Comparison of ENCODE assay signal across 26 cellular contexts in genomic region chr1:4734791-4735190, GRCh38.
DNase-seq lines count a peak whose midpoint lies in the region; ATAC-seq and TF ChIP-seq lines count a peak whose summit lies in the region.
"Had no signal": no experiment of that assay in that cellular context is flagged by ENCODE, and none has a peak within 500 bp of the region (broad histone marks: within the 10 kb centered on the region; RNA-seq: fewer than 3 reads in every experiment).

No MANE protein-coding gene starts in this region.

- no peak overlapping the region for H4K8ac ChIP-seq in neuronal stem cell (ENCODE audit: low read depth, low read length)

- H3K27me3 ChIP-seq in dorsolateral prefrontal cortex (no peaks in the 10 kb centered on the region), neuronal stem cell (ENCODE audit: control insufficient read depth in 3 of 3, insufficient read depth in 3 of 3, low read depth in 1 of 3, low read length in 3 of 3) (peaks cover 0 to 10% (median 0%) of the 10 kb centered on the region in 3 experiments)

- H4K91ac ChIP-seq in neuronal stem cell (ENCODE audit: low read depth, low read length, poor library complexity), result no peak overlapping the region

- H3K23ac ChIP-seq in neuronal stem cell (ENCODE audit: low read depth, low read length, poor library complexity), result no peak overlapping the region

- H3K9me3 Mint-ChIP-seq in activated T-helper 17 cell treated with anti-CD3 and anti-CD28 coated beads, Interleukin-2, amount 50 U/mL, for 72 hours, result peaks cover 5% of the 10 kb centered on the region
- H3K9me3 Mint-ChIP-seq: CD8-positive, alpha-beta T cell had no signal

- peak overlapping the region; percentile 52 for H3K18ac ChIP-seq in neuronal stem cell (ENCODE audit: low read length)

- WGBS in neuronal stem cell (ENCODE audit: extremely low coverage in 2 of 2, insufficient read length in 2 of 2, insufficient replicate concordance in 1 of 2), 2 donors, result no CpG with 5 or more reads among the region's 22 CpGs

- no peak overlapping the region for H2BK120ac ChIP-seq in neuronal stem cell (ENCODE audit: low read depth, low read length)

- peaks cover 0 to 10% of the 10 kb centered on the region in 2 donors for H3K4me1 ChIP-seq in neuronal stem cell (ENCODE audit: control insufficient read depth in 2 of 2, insufficient read depth in 1 of 2, low read depth in 1 of 2, low read length in 2 of 2)
- H3K4me1 ChIP-seq: Caco-2 had no signal

- no peak for TF ChIP-seq CTCF in dorsolateral prefrontal cortex (IDR thresholded peaks at IDR 0.05 in 54 of 56, conservative IDR thresholded peaks at IDR 0.05 in 2 of 56; ENCODE audit: low read depth in 1 of 56, partially characterized antibody in 56 of 56)

- H3K4me1 Mint-ChIP-seq in activated T-helper 17 cell treated with anti-CD3 and anti-CD28 coated beads, Interleukin-2, amount 50 U/mL, for 72 hours, result no peaks in the 10 kb centered on the region

- H2BK12ac ChIP-seq in neuronal stem cell (ENCODE audit: low read length), result no peak overlapping the region

- H3K27ac ChIP-seq in dorsolateral prefrontal cortex (peak overlapping the region in 42 of 59 donors; percentile 0 to 89 (median 58)), neuronal stem cell (replicated peaks; ENCODE audit: low read length) (no peak overlapping the region)
- H3K27ac ChIP-seq: 22Rv1, C4-2B had no signal

- H3K36me3 ChIP-seq in neuronal stem cell (replicated peaks in 1 of 2; ENCODE audit: control insufficient read depth in 2 of 2, insufficient read depth in 2 of 2, low read length in 2 of 2), result no peaks in the 10 kb centered on the region

- H3K4me3 ChIP-seq in dorsolateral prefrontal cortex (no peak overlapping the region), neuronal stem cell (ENCODE audit: low read length in 2 of 2) (no peak overlapping the region)
- H3K4me3 ChIP-seq: GM23338, K562 had no signal

- peak; percentile 33 for DNase-seq in DMS 273 (lab: John Stamatoyannopoulos, UW; ENCODE audit: unreplicated experiment)
- DNase-seq in DMS 273 treated with DMSO at 0.1 percent for 48 hours (lab: John Stamatoyannopoulos, UW), result no peak
- DNase-seq in dorsolateral prefrontal cortex, result peak in 7 of 10 donors; percentile 40 to 76 (median 63)
- DNase-seq in neuronal stem cell (ENCODE audit: low spot score), result no peak
- no peak for DNase-seq in stimulated activated CD4-positive, alpha-beta T cell treated with anti-CD3 and anti-CD28 coated beads, Interleukin-12 subunit alpha, Interleukin-12 subunit beta, amount 100 ng/mL, for 4 hours
- no peak for DNase-seq in SHP77 (lab: John Stamatoyannopoulos, UW)
- DNase-seq: Caco-2, DMS79 treated with DMSO at 0.1 percent for 48 hours, H9, Kasumi-1, NCI-H1105, NCI-H146, NCI-H1930, NCI-H2107, NCI-H510A, NCI-H69, Right ventricle myocardium superior, RPMI8226 had no signal

- H2BK5ac ChIP-seq in neuronal stem cell (ENCODE audit: low read length), result no peak overlapping the region

- no peak overlapping the region for H3K9ac ChIP-seq in neuronal stem cell (ENCODE audit: low read depth, low read length, poor library complexity)

- no peaks in the 10 kb centered on the region for H3K36me3 Mint-ChIP-seq in activated T-helper 17 cell treated with anti-CD3 and anti-CD28 coated beads, Interleukin-2, amount 50 U/mL, for 72 hours (ENCODE audit: low read depth)
- H3K36me3 Mint-ChIP-seq: CD8-positive, alpha-beta T cell had no signal

- H3K79me1 ChIP-seq in neuronal stem cell (ENCODE audit: low read depth, low read length), result no peaks in the 10 kb centered on the region

- H2AK5ac ChIP-seq in neuronal stem cell (ENCODE audit: low read depth, low read length), result peak overlapping the region; percentile 57

- H3K4me2 ChIP-seq in neuronal stem cell (ENCODE audit: insufficient read depth, low read length, poor library complexity, severe bottlenecking), result no peak overlapping the region
- H3K4me2 ChIP-seq: GM23338 had no signal

- no peak overlapping the region for H3K14ac ChIP-seq in neuronal stem cell (ENCODE audit: low read length)

- peak overlapping the region; percentile 46 for H2BK15ac ChIP-seq in neuronal stem cell (ENCODE audit: low read length)

- H2AFZ ChIP-seq in neuronal stem cell (ENCODE audit: low read length), result no peak overlapping the region
- H2AFZ ChIP-seq: GM23338 had no signal

- no peak overlapping the region for H3K4ac ChIP-seq in neuronal stem cell (ENCODE audit: low read length)

- no peak overlapping the region for H3K27ac Mint-ChIP-seq in activated T-helper 17 cell treated with anti-CD3 and anti-CD28 coated beads, Interleukin-2, amount 50 U/mL, for 72 hours
- H3K27ac Mint-ChIP-seq: B cell; CD8-positive, alpha-beta T cell; GM23338 had no signal

- peaks cover 0 to 2% of the 10 kb centered on the region in 2 donors for H3K9me3 ChIP-seq in neuronal stem cell (replicated peaks in 1 of 2; ENCODE audit: control insufficient read depth in 2 of 2, insufficient read depth in 1 of 2, low read depth in 1 of 2, low read length in 2 of 2)
- H3K9me3 ChIP-seq: Caco-2 had no signal

- no peak for ATAC-seq in activated T-helper 17 cell treated with anti-CD3 and anti-CD28 coated beads, Interleukin-2, amount 50 U/mL, for 72 hours (replicated peaks)
- ATAC-seq in GM21619 (IDR thresholded peaks at IDR 0.05; ENCODE audit: unreplicated experiment), result no peak
- ATAC-seq: CD8-positive, alpha-beta T cell; GM23338; K562 had no signal

- H3K4me3 Mint-ChIP-seq in activated T-helper 17 cell treated with anti-CD3 and anti-CD28 coated beads, Interleukin-2, amount 50 U/mL, for 72 hours, result no peak overlapping the region
- H3K4me3 Mint-ChIP-seq: B cell; CD8-positive, alpha-beta T cell; GM23338; H9 had no signal

- peaks cover 17% of the 10 kb centered on the region for H3K27me3 Mint-ChIP-seq in activated T-helper 17 cell treated with anti-CD3 and anti-CD28 coated beads, Interleukin-2, amount 50 U/mL, for 72 hours

- intact Hi-C loops in dorsolateral prefrontal cortex (cut with DNase I), result no loop called here

Comparison
In these comparisons a context has a peak if more than half of its experiments do, and no peak if none do; other contexts are left out.
1. DNase-seq: peak in DMS 273 (single experiment) and dorsolateral prefrontal cortex (7 of 10); none in DMS 273 treated with DMSO at 0.1 percent for 48 hours (single experiment), neuronal stem cell (single experiment), stimulated activated CD4-positive, alpha-beta T cell treated with anti-CD3 and anti-CD28 coated beads, Interleukin-12 subunit alpha, Interleukin-12 subunit beta, amount 100 ng/mL, for 4 hours (single experiment) and SHP77 (0 of 2).